In the genomic region with DNA sequence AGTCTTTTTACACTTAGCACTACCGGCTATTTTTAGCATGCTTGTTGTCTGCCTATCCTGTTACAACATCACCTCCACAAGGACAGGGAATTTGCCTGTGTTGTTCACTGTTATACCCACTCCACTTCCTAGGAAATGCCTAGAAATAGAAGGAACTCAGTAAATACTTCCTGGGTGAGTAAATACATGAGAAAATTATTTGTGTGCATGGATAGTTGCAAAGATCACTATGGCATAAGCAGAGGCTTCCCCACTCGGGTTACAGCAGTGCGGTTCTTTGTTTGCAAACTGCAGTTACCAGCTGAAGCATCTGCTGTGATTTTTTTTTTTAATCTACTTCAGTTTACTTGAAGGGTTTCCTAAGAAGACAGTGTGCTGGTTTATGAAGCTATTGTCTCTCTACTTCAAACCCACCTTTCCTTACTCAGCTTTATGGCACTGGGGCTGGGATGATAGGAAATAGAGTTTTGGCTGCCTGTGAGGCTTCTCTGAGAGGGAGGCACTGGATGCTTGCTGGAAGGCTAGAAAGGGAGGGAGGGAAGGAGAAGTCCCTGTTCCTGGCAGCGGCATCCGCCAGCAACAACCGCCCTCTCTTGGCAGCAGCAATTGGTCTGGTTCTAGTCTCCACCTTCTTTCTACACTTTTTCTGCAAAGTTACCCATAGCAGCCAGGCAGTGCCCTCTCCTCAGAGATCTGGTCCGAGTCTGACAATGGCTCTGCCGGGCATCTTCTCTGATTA, we compare ENCODE assay signal across 12 cellular contexts. TPM values are rescaled to one million over a fixed set of nuclear protein-coding genes. Genes with fewer than 3 reads are reported as not detected.
A peak's percentile ranks its signal among the peaks of the same experiment; 100 is the strongest.
DNase-seq lines count a peak whose midpoint lies in the region; ATAC-seq, FAIRE-seq and TF ChIP-seq lines count a peak whose summit lies in the region.
"Had no signal": no experiment of that assay in that cellular context is flagged by ENCODE, and none has a peak within 500 bp of the region (broad histone marks: within the 10 kb centered on the region; RNA-seq: fewer than 3 reads in every experiment).

No MANE protein-coding gene starts in this region.

- H3K27me3 ChIP-seq in MG63: peaks cover 9% of the 10 kb centered on the region; the same call in 1 of the 2 replicates
- peaks cover 4% of the 10 kb centered on the region for H3K27me3 ChIP-seq in keratinocyte (ENCODE audit: control insufficient read depth, extremely low read depth, insufficient read depth, low read length)
- no peaks in the 10 kb centered on the region for H3K27me3 ChIP-seq in skeletal muscle tissue (ENCODE audit: control insufficient read depth in 3 of 3, insufficient read depth in 3 of 3, low read length in 3 of 3)

- peak; percentile 59 for FAIRE-seq in keratinocyte (lab: Jason Lieb, UNC)
- FAIRE-seq: GM12891 had no signal

- no peak overlapping the region for H3K4me2 ChIP-seq in keratinocyte (ENCODE audit: control insufficient read depth, extremely low read depth, insufficient read depth, low read depth, low read length)

- no peaks in the 10 kb centered on the region for H3K4me1 Mint-ChIP-seq in T-helper 17 cell
- H3K4me1 Mint-ChIP-seq: activated naive CD8-positive, alpha-beta T cell treated with anti-CD3 and anti-CD28 coated beads, Interleukin-2, amount 10 ng/mL, durations not matched to agents 7 days and 5 days had no signal

- no peak for TF ChIP-seq CTCF in cardiac fibroblast (IDR thresholded peaks at IDR 0.05; ENCODE audit: low read depth, low read length)
- no peak for TF ChIP-seq CTCF in keratinocyte (optimal IDR thresholded peaks at IDR 0.05 in 1 of 3, IDR thresholded peaks at IDR 0.05 in 1 of 3, conservative IDR thresholded peaks at IDR 0.05 in 1 of 3; ENCODE audit: extremely low read depth in 1 of 3, insufficient read depth in 2 of 3, low read length in 3 of 3)

- no peak overlapping the region for H3K27ac Mint-ChIP-seq in T-helper 17 cell
- H3K27ac Mint-ChIP-seq: activated naive CD8-positive, alpha-beta T cell treated with anti-CD3 and anti-CD28 coated beads, Interleukin-2, amount 10 ng/mL, durations not matched to agents 7 days and 5 days had no signal

- no peaks in the 10 kb centered on the region for H4K20me1 ChIP-seq in keratinocyte (ENCODE audit: control insufficient read depth, extremely low read depth, insufficient read depth, low read length)

- H3K27ac ChIP-seq in keratinocyte (ENCODE audit: control insufficient read depth, insufficient read depth, low read length): no peak overlapping the region
- H3K27ac ChIP-seq in skeletal muscle tissue (ENCODE audit: low read depth, low read length): peak overlapping the region; percentile 19

- no peak overlapping the region for H3K4me3 ChIP-seq in MG63
- H3K4me3 ChIP-seq in cardiac fibroblast (replicated peaks in 1 of 2; ENCODE audit: low read depth in 2 of 2, low read length in 2 of 2): no peak overlapping the region
- peak overlapping the region in 1 of 3 experiments; percentile 7 for H3K4me3 ChIP-seq in keratinocyte (ENCODE audit: control insufficient read depth in 2 of 3, extremely low read depth in 1 of 3, insufficient read depth in 2 of 3, low read depth in 1 of 3, low read length in 3 of 3)
- peak overlapping the region; percentile 41 to 68 (median 47) for H3K4me3 ChIP-seq in skeletal muscle tissue (ENCODE audit: low read length in 3 of 3)

- H3K36me3 Mint-ChIP-seq in T-helper 17 cell (ENCODE audit: low read depth): peaks cover 5% of the 10 kb centered on the region
- H3K36me3 Mint-ChIP-seq: activated naive CD8-positive, alpha-beta T cell treated with anti-CD3 and anti-CD28 coated beads, Interleukin-2, amount 10 ng/mL, durations not matched to agents 7 days and 5 days had no signal

- no peak overlapping the region for H3K4me3 Mint-ChIP-seq in T-helper 17 cell
- H3K4me3 Mint-ChIP-seq: activated naive CD8-positive, alpha-beta T cell treated with anti-CD3 and anti-CD28 coated beads, Interleukin-2, amount 10 ng/mL, durations not matched to agents 7 days and 5 days had no signal

- no peaks in the 10 kb centered on the region for H3K36me3 ChIP-seq in MG63
- no peaks in the 10 kb centered on the region for H3K36me3 ChIP-seq in keratinocyte (ENCODE audit: control insufficient read depth in 2 of 2, extremely low read depth in 1 of 2, insufficient read depth in 2 of 2, low read length in 2 of 2)
- H3K36me3 ChIP-seq in skeletal muscle tissue (ENCODE audit: control insufficient read depth in 3 of 3, insufficient read depth in 3 of 3, low read length in 3 of 3): no peaks in the 10 kb centered on the region

- H3K9me3 ChIP-seq in MG63 (no peaks in the 10 kb centered on the region), keratinocyte (ENCODE audit: control insufficient read depth, low read depth, low read length) (no peaks in the 10 kb centered on the region), skeletal muscle tissue (ENCODE audit: control insufficient read depth in 3 of 3, low read length in 3 of 3) (no peaks in the 10 kb centered on the region), T-helper 17 cell (ENCODE audit: control insufficient read depth, low read length, poor library complexity, severe bottlenecking) (no peaks in the 10 kb centered on the region)

- H3K9ac ChIP-seq in keratinocyte (ENCODE audit: control insufficient read depth, extremely low read depth, insufficient read depth, low read length) (no peak overlapping the region), skeletal muscle tissue (ENCODE audit: low read depth in 1 of 3, low read length in 3 of 3) (peak overlapping the region; percentile 10 to 65 (median 63))

- H3K27me3 Mint-ChIP-seq in T-helper 17 cell: peaks cover 72% of the 10 kb centered on the region

- no peaks in the 10 kb centered on the region for H3K4me1 ChIP-seq in keratinocyte (ENCODE audit: control insufficient read depth, extremely low read depth, insufficient read depth, low read length)
- H3K4me1 ChIP-seq in skeletal muscle tissue (ENCODE audit: control insufficient read depth in 3 of 3, insufficient read depth in 3 of 3, low read length in 3 of 3): peaks cover 10 to 12% (median 11%) of the 10 kb centered on the region in 3 donors

- peak overlapping the region; percentile 37 for H2AFZ ChIP-seq in keratinocyte (ENCODE audit: control insufficient read depth, low read length)

- ATAC-seq in HG02981 (IDR thresholded peaks at IDR 0.05; ENCODE audit: unreplicated experiment) (no peak), T-helper 17 cell (no peak), HG02973 (IDR thresholded peaks at IDR 0.05; ENCODE audit: unreplicated experiment) (no peak)

- DNase-seq in MG63 (peak; percentile 72), cardiac fibroblast (ENCODE audit: low read depth in 2 of 2) (peak; percentile 44 to 73), keratinocyte (ENCODE audit: low read depth, low spot score) (no peak), NCI-H2029 treated with DMSO at 0.1 percent for 48 hours (lab: John Stamatoyannopoulos, UW) (no peak), T-helper 17 cell (no peak)
- DNase-seq: activated naive CD8-positive, alpha-beta T cell treated with anti-CD3 and anti-CD28 coated beads, Interleukin-2, amount 10 ng/mL, durations not matched to agents 7 days and 5 days had no signal

- H3K9me1 ChIP-seq in keratinocyte (ENCODE audit: control insufficient read depth, extremely low read depth, insufficient read depth, low read length): no peaks in the 10 kb centered on the region

- no peaks in the 10 kb centered on the region for H3K79me2 ChIP-seq in keratinocyte (ENCODE audit: control insufficient read depth, insufficient read depth, low read length)

- dilution Hi-C loops in keratinocyte (cut with MboI; ENCODE audit: extremely low pct_ligation_motif_present, low sequenced_read_pairs): no loop called here

RNA-seq across cellular contexts. Expression of a gene that starts 29.1 kb away (rescaled TPM):
- total RNA-seq in MG63 (2014; rRNA removed; shearing (Covaris generic); ENCODE audit: low replicate concordance): not detected in 2 replicates
- not detected in 3 replicates for polyA plus RNA-seq in keratinocyte
- polyA plus RNA-seq in keratinocyte (2011; ENCODE audit: low read depth): not detected
- polyA plus RNA-seq in keratinocyte (2011; cell fraction: cytosol; rRNA removed): not detected in 2 replicates
- polyA plus RNA-seq in keratinocyte (2011; cell fraction: nucleus; rRNA removed): not detected in 2 replicates
- not detected in 2 replicates for polyA plus RNA-seq in keratinocyte (2012; ENCODE audit: low replicate concordance)
- not detected in 3 replicates for polyA minus RNA-seq in keratinocyte
- not detected for polyA minus RNA-seq in keratinocyte (2011; cell fraction: cytosol; rRNA and poly(A)+ RNA removed)
- not detected in 2 replicates for polyA minus RNA-seq in keratinocyte (2011; cell fraction: nucleus; rRNA and poly(A)+ RNA removed)
- total RNA-seq in skeletal muscle tissue: not detected
- not detected for total RNA-seq in T-helper 17 cell
- total RNA-seq: activated naive CD8-positive, alpha-beta T cell treated with anti-CD3 and anti-CD28 coated beads, Interleukin-2, amount 10 ng/mL, durations not matched to agents 7 days and 5 days; lung microvascular endothelial cell; subcutaneous adipose tissue had no signal

RNA-seq across cellular contexts. Expression of a gene that starts 40.5 kb away (rescaled TPM):
- total RNA-seq in MG63 (2014; rRNA removed; shearing (Covaris generic); ENCODE audit: low replicate concordance): 4.3 and 9.8 TPM in 2 replicates
- 78.5 to 190 TPM (median 164 TPM) in 3 replicates for polyA plus RNA-seq in keratinocyte
- 12.4 TPM for polyA plus RNA-seq in keratinocyte (2011; ENCODE audit: low read depth)
- 127 and 160 TPM in 2 replicates for polyA plus RNA-seq in keratinocyte (2011; cell fraction: cytosol; rRNA removed)
- 67.0 and 69.6 TPM in 2 replicates for polyA plus RNA-seq in keratinocyte (2011; cell fraction: nucleus; rRNA removed)
- polyA plus RNA-seq in keratinocyte (2012; ENCODE audit: low replicate concordance): 26.7 and 109 TPM in 2 replicates
- polyA minus RNA-seq in keratinocyte: 113 to 158 TPM (median 147 TPM) in 3 replicates
- polyA minus RNA-seq in keratinocyte (2011; cell fraction: cytosol; rRNA and poly(A)+ RNA removed): 42.0 TPM
- polyA minus RNA-seq in keratinocyte (2011; cell fraction: nucleus; rRNA and poly(A)+ RNA removed): 13.4 and 19.9 TPM in 2 replicates
- total RNA-seq in skeletal muscle tissue (17.2 TPM), T-helper 17 cell (100 to 1,000 TPM; 895 to 936 TPM)

Comparison
In these comparisons a context has a peak if more than half of its experiments do, and no peak if none do; other contexts are left out.
1. DNase-seq: peak in MG63 (single experiment) and cardiac fibroblast (2 of 2); none in keratinocyte (single experiment), NCI-H2029 treated with DMSO at 0.1 percent for 48 hours (single experiment) and T-helper 17 cell (0 of 3).
2. H3K4me3 ChIP-seq: peak in skeletal muscle tissue (3 of 3); none in MG63 (single experiment) and cardiac fibroblast (0 of 2).
3. RNA of a gene that starts 40.5 kb away (total RNA-seq): 895 to 936 TPM in T-helper 17 cell; 17.2 TPM in skeletal muscle tissue (single experiment) and 4.3 to 9.8 TPM in MG63; every median in the first group is over 10 times any median in the second.